Comparison of ENCODE assay signal across 18 cellular contexts in the genomic region with DNA sequence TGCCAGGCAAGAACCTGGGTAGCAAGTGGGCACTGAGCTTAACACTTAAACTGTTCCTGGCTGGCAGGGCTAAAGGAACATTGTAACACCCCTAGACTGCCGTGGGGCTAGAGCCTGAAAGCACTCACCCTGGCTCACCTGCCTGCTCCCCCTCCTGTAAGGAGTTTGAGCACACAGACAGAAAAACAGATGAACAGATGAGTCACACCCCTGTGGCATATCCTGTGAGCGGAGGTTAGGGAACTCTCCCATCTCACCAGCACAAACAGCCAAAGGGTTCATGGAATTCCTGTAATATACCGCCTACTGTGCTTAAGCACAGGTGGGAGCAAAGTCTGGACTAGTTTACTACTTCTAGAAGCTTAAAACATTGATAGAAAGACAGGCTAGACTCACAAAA.
A peak's percentile ranks its signal among the peaks of the same experiment; 100 is the strongest.
DNase-seq lines count a peak whose midpoint lies in the region; ATAC-seq and TF ChIP-seq lines count a peak whose summit lies in the region.
"Had no signal": no experiment of that assay in that cellular context is flagged by ENCODE, and none has a peak within 500 bp of the region (broad histone marks: within the 10 kb centered on the region; RNA-seq: fewer than 3 reads in every experiment).

No MANE protein-coding gene starts in this region.

- no peaks in the 10 kb centered on the region for H3K27me3 ChIP-seq in hepatocyte
- H3K27me3 ChIP-seq: BLaER1, spleen, thyroid gland had no signal

- 62% methylated on average over 3 of the region's 3 CpGs for WGBS in hepatocyte (ENCODE audit: low lambda C conversion rate, missing lambda C conversion rate)

- H2AFZ ChIP-seq in hepatocyte, result no peak overlapping the region

- ATAC-seq in HG02973 (IDR thresholded peaks at IDR 0.05; ENCODE audit: unreplicated experiment) (no peak), GM19463 (IDR thresholded peaks at IDR 0.05; ENCODE audit: unreplicated experiment) (no peak)
- ATAC-seq: activated CD8-positive, alpha-beta memory T cell treated with anti-CD3 and anti-CD28 coated beads, Interleukin-2, amount 10 ng/mL, durations not matched to agents 7 days and 5 days; naive thymus-derived CD4-positive, alpha-beta T cell had no signal

- no peak for TF ChIP-seq CTCF in hepatocyte (IDR thresholded peaks at IDR 0.05; ENCODE audit: poor library complexity)

- H3K4me3 ChIP-seq in hepatocyte, result no peak overlapping the region
- H3K4me3 ChIP-seq: BLaER1, prostate gland, spleen, thyroid gland had no signal

- H3K79me2 ChIP-seq in hepatocyte, result no peaks in the 10 kb centered on the region

- no peaks in the 10 kb centered on the region for H3K4me1 ChIP-seq in hepatocyte (ENCODE audit: insufficient read depth)
- H3K4me1 ChIP-seq: BLaER1, prostate gland, spleen, thyroid gland had no signal

- peak; percentile 78 for DNase-seq in HT1080 (ENCODE audit: low read depth)
- DNase-seq in SW480 (ENCODE audit: low spot score), result peak; percentile 35
- DNase-seq in hepatocyte (ENCODE audit: low spot score), result peak; percentile 5
- DNase-seq in NCI-H526 treated with DMSO at 0.1 percent for 48 hours (lab: John Stamatoyannopoulos, UW), result no peak
- DNase-seq in T1000 (lab: John Stamatoyannopoulos, UW), result no peak
- DNase-seq: activated CD4-positive, CD25-positive, alpha-beta regulatory T cell treated with anti-CD3 and anti-CD28 coated beads, Interleukin-2, amount 50 U/mL, for 72 hours; activated CD8-positive, alpha-beta memory T cell treated with anti-CD3 and anti-CD28 coated beads, Interleukin-2, amount 10 ng/mL, durations not matched to agents 7 days and 5 days; activated effector memory CD4-positive, alpha-beta T cell treated with Interleukin-2 at 50 U/mL for 16 hours; DMS 273 treated with DMSO at 0.1 percent for 48 hours; naive thymus-derived CD4-positive, alpha-beta T cell; NCI-H1694 treated with DMSO at 0.1 percent for 48 hours; NCI-H446; spleen; thyroid gland had no signal

- H3K27ac ChIP-seq in hepatocyte, result no peak overlapping the region
- H3K27ac ChIP-seq: BLaER1, prostate gland, spleen, thyroid gland had no signal

- no peaks in the 10 kb centered on the region for H3K9me3 ChIP-seq in hepatocyte (ENCODE audit: low read depth)
- H3K9me3 ChIP-seq: BLaER1, prostate gland, thyroid gland had no signal

- no peaks in the 10 kb centered on the region for H4K20me1 ChIP-seq in hepatocyte (ENCODE audit: insufficient read depth, poor library complexity, severe bottlenecking)
- H4K20me1 ChIP-seq: BLaER1 had no signal

- H3K36me3 ChIP-seq in hepatocyte (replicated peaks; ENCODE audit: insufficient read depth, low read depth), result no peaks in the 10 kb centered on the region
- H3K36me3 ChIP-seq: BLaER1, prostate gland, spleen, thyroid gland had no signal

- no peak overlapping the region for H3K4me2 ChIP-seq in hepatocyte
- H3K4me2 ChIP-seq: BLaER1 had no signal

- no peaks in the 10 kb centered on the region for H3K9me2 ChIP-seq in hepatocyte (replicated peaks; ENCODE audit: insufficient read depth)

Comparison
In these comparisons a context has a peak if more than half of its experiments do, and no peak if none do; other contexts are left out.
1. DNase-seq: peak in HT1080 (single experiment), SW480 (single experiment) and hepatocyte (single experiment); none in NCI-H526 treated with DMSO at 0.1 percent for 48 hours (single experiment) and T1000 (single experiment).